In genomic region chr6:110873981-110874879, GRCh38 we compare ENCODE assay signal across 8 cellular contexts. TPM values are rescaled to one million over a fixed set of nuclear protein-coding genes. Genes with fewer than 3 reads are reported as not detected.
A peak's percentile ranks its signal among the peaks of the same experiment; 100 is the strongest.
DNase-seq lines count a peak whose midpoint lies in the region; ATAC-seq and TF ChIP-seq lines count a peak whose summit lies in the region.

Gene AMD1 (plus strand): TSS chr6:110874785. CDS start chr6:110875106, 321 bp downstream.

- DNase-seq in NCI-H2196 treated with DMSO at 0.1 percent for 48 hours (lab: John Stamatoyannopoulos, UW; ENCODE audit: unreplicated experiment) (peak; percentile 93), breast epithelium (ENCODE audit: low spot score in 2 of 2) (peak; percentile 96 to 98)

- intact Hi-C loops in breast epithelium (cut with DNase I; ENCODE audit: low total_unique reads): no loop called here

- H3K9me3 ChIP-seq in breast epithelium (no peaks in the 10 kb centered on the region), iPS-18c (ENCODE audit: control insufficient read depth, insufficient read depth, low read length) (peaks cover 5% of the 10 kb centered on the region)

- H3K27ac ChIP-seq in ACC112 (ENCODE audit: low read depth, low read length) (peak within 1 kb of the TSS; percentile 80), VCaP (peak within 1 kb of the TSS; percentile 100), breast epithelium (peak within 1 kb of the TSS; percentile 94 to 97), skin epidermis (peak within 1 kb of the TSS; percentile 58 to 99 (median 95))

- ATAC-seq in GM18870 (IDR thresholded peaks at IDR 0.05; ENCODE audit: unreplicated experiment) (peak; percentile 75), HG03135 (IDR thresholded peaks at IDR 0.05; ENCODE audit: unreplicated experiment) (peak; percentile 70)

- peak; percentile 99 for TF ChIP-seq POLR2A in breast epithelium (IDR thresholded peaks at IDR 0.05)

- peak within 1 kb of the TSS; percentile 98 for H3K4me3 ChIP-seq in ACC112 (ENCODE audit: low read depth, low read length)
- peak within 1 kb of the TSS; percentile 72 to 98 (median 93) for H3K4me3 ChIP-seq in breast epithelium
- peak within 1 kb of the TSS; percentile 77 for H3K4me3 ChIP-seq in iPS-18c (ENCODE audit: insufficient read depth, low read depth, low read length)
- peak within 1 kb of the TSS; percentile 82 to 99 (median 91) for H3K4me3 ChIP-seq in skin epidermis

- H3K27me3 ChIP-seq in ACC112 (ENCODE audit: insufficient read depth, low read length): no peaks in the 10 kb centered on the region
- no peaks in the 10 kb centered on the region for H3K27me3 ChIP-seq in breast epithelium

- no peak for TF ChIP-seq CTCF in VCaP (conservative IDR thresholded peaks at IDR 0.05)
- TF ChIP-seq CTCF in breast epithelium (IDR thresholded peaks at IDR 0.05): peak in 2 of 3 donors; percentile 3 to 41

- peaks cover 19% of the 10 kb centered on the region for H3K4me1 ChIP-seq in ACC112 (ENCODE audit: control insufficient read depth, insufficient read depth, low read length, unreplicated experiment)
- peaks cover 0 to 8% of the 10 kb centered on the region in 2 donors for H3K4me1 ChIP-seq in breast epithelium

- peak within 1 kb of the TSS; percentile 97 for H2AFZ ChIP-seq in ACC112 (ENCODE audit: low read length, unreplicated experiment)

- H3K36me3 ChIP-seq in ACC112 (ENCODE audit: insufficient read depth, low read length) (no peaks in the 10 kb centered on the region), breast epithelium (no peaks in the 10 kb centered on the region)

- H3K79me2 ChIP-seq in ACC112 (ENCODE audit: control insufficient read depth, insufficient read depth, low read length, unreplicated experiment): peaks cover 44% of the 10 kb centered on the region

RNA-seq across cellular contexts. Expression of gene AMD1, which starts in this region (rescaled TPM):
- 10 to 100 TPM; 50.2 to 74.8 (median 73.4) TPM for total RNA-seq in breast epithelium

Comparison
In these comparisons a context has a peak if more than half of its experiments do, and no peak if none do; other contexts are left out.
1. Peak in every context shown above with its lines: DNase-seq, ATAC-seq, H3K4me3 ChIP-seq and H3K27ac ChIP-seq.